12 cellular contexts compared by ENCODE assay signal in genomic region chr14:87934185-87934584, GRCh38. TPM values are rescaled to one million over a fixed set of nuclear protein-coding genes. Genes with fewer than 3 reads are reported as not detected.
A peak's percentile ranks its signal among the peaks of the same experiment; 100 is the strongest.
DNase-seq lines count a peak whose midpoint lies in the region; ATAC-seq and TF ChIP-seq lines count a peak whose summit lies in the region.
"Had no signal": no experiment of that assay in that cellular context is flagged by ENCODE, and none has a peak within 500 bp of the region (broad histone marks: within the 10 kb centered on the region; RNA-seq: fewer than 3 reads in every experiment).

No MANE protein-coding gene starts in this region.

- DNase-seq in GM12864 (ENCODE audit: low read depth) (no peak), RPMI7951 (ENCODE audit: low read depth) (peak; percentile 6), fibroblast of mammary gland (ENCODE audit: low read depth) (peak; percentile 5), cerebellar nuclear complex (lab: John Stamatoyannopoulos, UW) (no peak)
- DNase-seq: activated CD4-positive, alpha-beta T cell treated with anti-CD3 and anti-CD28 coated beads for 36 hours; activated T-cell treated with anti-CD3 and anti-CD28 coated beads, Interleukin-2, amount 50 U/mL, for 24 hours; CD4-positive, alpha-beta T cell had no signal

- TF ChIP-seq CTCF in GM12864 (IDR thresholded peaks at IDR 0.05; ENCODE audit: low read depth, low read length, missing control alignments): peak; percentile 22
- no peak for TF ChIP-seq CTCF in fibroblast of mammary gland (conservative IDR thresholded peaks at IDR 0.05; ENCODE audit: control insufficient read depth, insufficient read depth, low read depth, low read length)

- ATAC-seq in HG02884 (IDR thresholded peaks at IDR 0.05; ENCODE audit: unreplicated experiment) (peak; percentile 45), GM19328 (IDR thresholded peaks at IDR 0.05; ENCODE audit: unreplicated experiment) (no peak), GM21737 (IDR thresholded peaks at IDR 0.05; ENCODE audit: unreplicated experiment) (no peak), GM19463 (IDR thresholded peaks at IDR 0.05; ENCODE audit: unreplicated experiment) (no peak)
- ATAC-seq: activated CD4-positive, alpha-beta T cell treated with anti-CD3 and anti-CD28 coated beads for 36 hours had no signal

- no peak overlapping the region for H3K4me3 ChIP-seq in GM12864 (ENCODE audit: low read depth, low read length)
- H3K4me3 ChIP-seq in fibroblast of mammary gland (ENCODE audit: control insufficient read depth, low read depth, low read length): no peak overlapping the region
- H3K4me3 ChIP-seq: smooth muscle cell had no signal

RNA-seq across cellular contexts. Expression of gene GALC, which starts 58.8 kb away (rescaled TPM):
- total RNA-seq in RPMI7951 (2014; rRNA removed; shearing (Covaris generic)): 10.8 and 14.8 TPM in 2 replicates

Comparison
In these comparisons a context has a peak if more than half of its experiments do, and no peak if none do; other contexts are left out.
1. DNase-seq: peak in RPMI7951 (single experiment) and fibroblast of mammary gland (single experiment); none in GM12864 (single experiment) and cerebellar nuclear complex (0 of 2).